In genomic region chr1:161225534-161226319, GRCh38 we compare ENCODE assay signal across 8 cellular contexts. TPM values are rescaled to one million over a fixed set of nuclear protein-coding genes. Genes with fewer than 3 reads are reported as not detected.
DNase-seq lines count a peak whose midpoint lies in the region; ATAC-seq and TF ChIP-seq lines count a peak whose summit lies in the region.

TSS of gene TOMM40L (plus strand) at chr1:161226060. CDS start at chr1:161226490, 430 bp downstream.

- peaks cover 5% of the 10 kb centered on the region; the same call in 1 of the 2 replicates for H3K36me3 ChIP-seq in ES-I3 (ENCODE audit: insufficient read depth, low read length)

- peak within 1 kb of the TSS; percentile 66 for H3K9ac ChIP-seq in ES-I3 (ENCODE audit: low read depth, low read length)

- peak within 1 kb of the TSS; percentile 100 for H3K4me3 Mint-ChIP-seq in activated T-helper 2 cell treated with anti-CD3 and anti-CD28 coated beads, Interferon-gamma antibody, Interleukin-2, Interleukin-4, amounts not matched to agents 10 μg/mL and 5 μg/mL and 100 μg/mL, durations not matched to agents 14 hours and 24 hours and 36 hours (ENCODE audit: low read depth)
- H3K4me3 Mint-ChIP-seq in natural killer cell treated with Interleukin-12 subunit alpha and Interleukin-12 subunit beta and Interleukin-15 and Interleukin-18, amount 100 ng/mL, for 72 hours, result peak within 1 kb of the TSS; percentile 99

- H3K27ac ChIP-seq in RWPE1, result peak within 1 kb of the TSS; percentile 69

- intact Hi-C loops in activated T-helper 2 cell treated with anti-CD3 and anti-CD28 coated beads, Interferon-gamma antibody, Interleukin-2, Interleukin-4, amounts not matched to agents 10 μg/mL and 5 μg/mL and 100 μg/mL, durations not matched to agents 14 hours and 24 hours and 36 hours (cut with micrococcal nuclease), result loop anchor here (1.0 to 2.0 kb wide), 5 partner anchors 15 to 89 kb away; partner anchors contain the start of genes NDUFS2 and SDHC

- no peaks in the 10 kb centered on the region; the same call in 1 of the 2 replicates for H3K4me1 ChIP-seq in ES-I3 (ENCODE audit: insufficient read depth, low read length)

- peak; percentile 97 to 98 for ATAC-seq in natural killer cell treated with Interleukin-12 subunit alpha and Interleukin-12 subunit beta and Interleukin-15 and Interleukin-18, amount 100 ng/mL, for 72 hours
- peak; percentile 93 for ATAC-seq in stimulated activated naive CD8-positive, alpha-beta T cell treated with anti-CD3 and anti-CD28 coated beads, Interleukin-15, Interleukin-2, amounts not matched to agents 100 U/mL and 50 U/mL, for 24 hours

- H3K27ac Mint-ChIP-seq in activated T-helper 2 cell treated with anti-CD3 and anti-CD28 coated beads, Interferon-gamma antibody, Interleukin-2, Interleukin-4, amounts not matched to agents 10 μg/mL and 5 μg/mL and 100 μg/mL, durations not matched to agents 14 hours and 24 hours and 36 hours, result peak within 1 kb of the TSS; percentile 100
- peak within 1 kb of the TSS; percentile 92 to 95 for H3K27ac Mint-ChIP-seq in natural killer cell treated with Interleukin-12 subunit alpha and Interleukin-12 subunit beta and Interleukin-15 and Interleukin-18, amount 100 ng/mL, for 72 hours

- H3K9me3 ChIP-seq in ES-I3 (ENCODE audit: control insufficient read depth, insufficient read depth, low read length), result no peaks in the 10 kb centered on the region

- CTCF ChIA-PET in RWPE1 (lab: Yijun Ruan, JAX), result interaction anchor here (0.5 to 4.9 kb wide), 11 partner anchors 10 to 156 kb away, joined by 3 to 24 read pairs (median 4); partner anchors contain the start of genes CFAP126 and NDUFS2

- H3K36me3 Mint-ChIP-seq in activated T-helper 2 cell treated with anti-CD3 and anti-CD28 coated beads, Interferon-gamma antibody, Interleukin-2, Interleukin-4, amounts not matched to agents 10 μg/mL and 5 μg/mL and 100 μg/mL, durations not matched to agents 14 hours and 24 hours and 36 hours (ENCODE audit: low read depth), result peaks cover 32% of the 10 kb centered on the region
- H3K36me3 Mint-ChIP-seq in natural killer cell treated with Interleukin-12 subunit alpha and Interleukin-12 subunit beta and Interleukin-15 and Interleukin-18, amount 100 ng/mL, for 72 hours, result peaks cover 5% of the 10 kb centered on the region

- peak; percentile 50 for TF ChIP-seq CTCF in LNCaP clone FGC (IDR thresholded peaks at IDR 0.05; ENCODE audit: control insufficient read depth, extremely low read depth, insufficient read depth)
- peak; percentile 60 for TF ChIP-seq CTCF in RWPE1 (conservative IDR thresholded peaks at IDR 0.05; ENCODE audit: low read depth)
- TF ChIP-seq CTCF in fibroblast of pulmonary artery (IDR thresholded peaks at IDR 0.05; ENCODE audit: low read length, missing control alignments), result peak; percentile 79

- H3K27me3 Mint-ChIP-seq in activated T-helper 2 cell treated with anti-CD3 and anti-CD28 coated beads, Interferon-gamma antibody, Interleukin-2, Interleukin-4, amounts not matched to agents 10 μg/mL and 5 μg/mL and 100 μg/mL, durations not matched to agents 14 hours and 24 hours and 36 hours (ENCODE audit: low read depth), result no peaks in the 10 kb centered on the region
- no peaks in the 10 kb centered on the region for H3K27me3 Mint-ChIP-seq in natural killer cell treated with Interleukin-12 subunit alpha and Interleukin-12 subunit beta and Interleukin-15 and Interleukin-18, amount 100 ng/mL, for 72 hours

- peaks cover 23% of the 10 kb centered on the region for H3K4me1 Mint-ChIP-seq in activated T-helper 2 cell treated with anti-CD3 and anti-CD28 coated beads, Interferon-gamma antibody, Interleukin-2, Interleukin-4, amounts not matched to agents 10 μg/mL and 5 μg/mL and 100 μg/mL, durations not matched to agents 14 hours and 24 hours and 36 hours (ENCODE audit: low read depth)
- peaks cover 39 to 48% of the 10 kb centered on the region in 2 donors for H3K4me1 Mint-ChIP-seq in natural killer cell treated with Interleukin-12 subunit alpha and Interleukin-12 subunit beta and Interleukin-15 and Interleukin-18, amount 100 ng/mL, for 72 hours (ENCODE audit: low read depth in 2 of 2)

- POLR2A ChIA-PET in RWPE1 (lab: Yijun Ruan, JAX; ENCODE audit: low non-redundant PET), result interaction anchor here (0.7 to 0.8 kb wide), 2 partner anchors 23 to 156 kb away, joined by 3 to 4 read pairs; no protein-coding TSS in a partner anchor

- DNase-seq in H4 (ENCODE audit: low spot score), result peak; percentile 98
- peak; percentile 99 for DNase-seq in LNCaP clone FGC (ENCODE audit: low read depth)
- peak; percentile 98 for DNase-seq in RWPE1 (ENCODE audit: low spot score)
- peak; percentile 89 for DNase-seq in activated T-helper 2 cell treated with anti-CD3 and anti-CD28 coated beads, Interferon-gamma antibody, Interleukin-2, Interleukin-4, amounts not matched to agents 10 μg/mL and 5 μg/mL and 100 μg/mL, durations not matched to agents 14 hours and 24 hours and 36 hours (ENCODE audit: low spot score)
- peak; percentile 100 for DNase-seq in fibroblast of pulmonary artery (ENCODE audit: low read depth)
- peak; percentile 90 for DNase-seq in natural killer cell treated with Interleukin-12 subunit alpha and Interleukin-12 subunit beta and Interleukin-15 and Interleukin-18, amount 100 ng/mL, for 72 hours (ENCODE audit: low spot score)
- peak; percentile 85 for DNase-seq in stimulated activated naive CD8-positive, alpha-beta T cell treated with anti-CD3 and anti-CD28 coated beads, Interleukin-15, Interleukin-2, amounts not matched to agents 100 U/mL and 50 U/mL, for 24 hours

- no peaks in the 10 kb centered on the region for H3K9me3 Mint-ChIP-seq in activated T-helper 2 cell treated with anti-CD3 and anti-CD28 coated beads, Interferon-gamma antibody, Interleukin-2, Interleukin-4, amounts not matched to agents 10 μg/mL and 5 μg/mL and 100 μg/mL, durations not matched to agents 14 hours and 24 hours and 36 hours
- no peaks in the 10 kb centered on the region for H3K9me3 Mint-ChIP-seq in natural killer cell treated with Interleukin-12 subunit alpha and Interleukin-12 subunit beta and Interleukin-15 and Interleukin-18, amount 100 ng/mL, for 72 hours

- H3K4me3 ChIP-seq in LNCaP clone FGC (ENCODE audit: low read depth, low read length) (peak within 1 kb of the TSS; percentile 95), fibroblast of pulmonary artery (replicated peaks; ENCODE audit: low read depth, low read length) (peak within 1 kb of the TSS; percentile 98)

RNA-seq across cellular contexts. Expression of gene TOMM40L, which starts in this region (rescaled TPM):
- 7.1 and 8.5 TPM in 2 replicates for total RNA-seq in H4 (2014; rRNA removed; shearing (Covaris generic))
- total RNA-seq in activated T-helper 2 cell treated with anti-CD3 and anti-CD28 coated beads, Interferon-gamma antibody, Interleukin-2, Interleukin-4, amounts not matched to agents 10 μg/mL and 5 μg/mL and 100 μg/mL, durations not matched to agents 14 hours and 24 hours and 36 hours, result 22.7 and 24.9 TPM in 2 replicates
- total RNA-seq in natural killer cell treated with Interleukin-12 subunit alpha and Interleukin-12 subunit beta and Interleukin-15 and Interleukin-18, amount 100 ng/mL, for 72 hours, result 10 to 100 TPM; 25.9 to 27.8 TPM

Comparison
In these comparisons a context has a peak if more than half of its experiments do, and no peak if none do; other contexts are left out.
1. Peak in every context shown above with its lines: DNase-seq, ATAC-seq, H3K4me3 ChIP-seq and H3K27ac ChIP-seq.